8 cellular contexts compared by ENCODE assay signal in genomic region chr9:35071814-35072460, GRCh38. TPM values are rescaled to one million over a fixed set of nuclear protein-coding genes. Genes with fewer than 3 reads are reported as not detected.
DNase-seq lines count a peak whose midpoint lies in the region; ATAC-seq and TF ChIP-seq lines count a peak whose summit lies in the region.

No MANE protein-coding gene starts in this region.

- peak overlapping the region; percentile 78 to 93 (median 84) for H3K4me3 Mint-ChIP-seq in immature natural killer cell

- H3K27ac Mint-ChIP-seq in immature natural killer cell: peak overlapping the region; percentile 93 to 99 (median 96)

- H3K27me3 Mint-ChIP-seq in immature natural killer cell (ENCODE audit: low read depth in 3 of 3): peaks cover 7 to 13% (median 10%) of the 10 kb centered on the region in 3 donors

- H3K4me1 ChIP-seq in breast epithelium: peaks cover 8 to 12% of the 10 kb centered on the region in 2 donors

- peaks cover 52 to 60% of the 10 kb centered on the region in 2 donors for H3K4me1 Mint-ChIP-seq in immature natural killer cell

- intact Hi-C loops in breast epithelium (cut with DNase I; ENCODE audit: low total_unique reads): loop anchor here (2.0 kb wide), 1 partner anchor 25 kb away; the partner anchor contains the start of gene PIGO

- ATAC-seq in GM18505 (IDR thresholded peaks at IDR 0.05; ENCODE audit: unreplicated experiment): peak; percentile 56
- peak; percentile 65 for ATAC-seq in HG02970 (IDR thresholded peaks at IDR 0.05; ENCODE audit: low FRiP score, unreplicated experiment)

- no peaks in the 10 kb centered on the region for H3K9me3 ChIP-seq in breast epithelium

- H3K27ac ChIP-seq in VCaP: peak overlapping the region; percentile 100
- peak overlapping the region; percentile 100 for H3K27ac ChIP-seq in breast epithelium

- peak; percentile 66 for DNase-seq in 8988T
- peak; percentile 57 for DNase-seq in NCI-H2029 treated with DMSO at 0.1 percent for 48 hours (lab: John Stamatoyannopoulos, UW)
- DNase-seq in breast epithelium (ENCODE audit: low spot score in 2 of 2): peak; percentile 76 to 78
- DNase-seq in immature natural killer cell: peak; percentile 84
- peak; percentile 36 for DNase-seq in smooth muscle cell of the brain vasculature (ENCODE audit: low read depth, low spot score)

- TF ChIP-seq POLR2A in GM18505 (IDR thresholded peaks at IDR 0.05; ENCODE audit: borderline replicate concordance, extremely low read depth, insufficient read depth, insufficient read length) (peak; percentile 74), breast epithelium (IDR thresholded peaks at IDR 0.05) (no peak)

- TF ChIP-seq CTCF in VCaP (conservative IDR thresholded peaks at IDR 0.05) (peak; percentile 56), breast epithelium (IDR thresholded peaks at IDR 0.05) (peak in 1 of 3 donors; percentile 34)

- H3K9me3 Mint-ChIP-seq in immature natural killer cell: no peaks in the 10 kb centered on the region

- peak overlapping the region; percentile 97 to 98 (median 98) for H3K4me3 ChIP-seq in breast epithelium

- peaks cover under 1 to 16% (median 7%) of the 10 kb centered on the region in 3 donors for H3K36me3 Mint-ChIP-seq in immature natural killer cell

- no peaks in the 10 kb centered on the region for H3K27me3 ChIP-seq in breast epithelium

- H3K36me3 ChIP-seq in breast epithelium: no peaks in the 10 kb centered on the region

RNA-seq across cellular contexts. Expression of gene VCP, which starts 0.5 kb away (rescaled TPM):
- total RNA-seq in breast epithelium: 100 to 1,000 TPM; 150 to 173 (median 168) TPM
- 100 to 1,000 TPM; 173 to 252 (median 248) TPM for polyA plus RNA-seq in immature natural killer cell

RNA-seq across cellular contexts. Expression of gene FANCG, which starts 7.8 kb away (rescaled TPM):
- 10 to 100 TPM; 10.7 to 15.2 (median 13.4) TPM for total RNA-seq in breast epithelium
- 10 to 100 TPM in 2 of 3 donors, 1 to 10 TPM in 1; 9.5 to 15.0 (median 10.6) TPM for polyA plus RNA-seq in immature natural killer cell

RNA-seq across cellular contexts. Expression of gene PIGO, which starts 24.5 kb away (rescaled TPM):
- 10 to 100 TPM; 15.4 to 24.9 (median 18.0) TPM for total RNA-seq in breast epithelium
- 10 to 100 TPM; 23.6 to 38.9 (median 27.8) TPM for polyA plus RNA-seq in immature natural killer cell

RNA-seq across cellular contexts. Expression of gene STOML2, which starts 31.0 kb away (rescaled TPM):
- total RNA-seq in breast epithelium: 100 to 1,000 TPM in 2 of 3 donors, 10 to 100 TPM in 1; 89.4 to 115 (median 101) TPM
- 100 to 1,000 TPM in 2 of 3 donors, 10 to 100 TPM in 1; 79.7 to 155 (median 116) TPM for polyA plus RNA-seq in immature natural killer cell

RNA-seq across cellular contexts. Expression of gene ATOSB, which starts 43.7 kb away (rescaled TPM):
- 10 to 100 TPM in 1 of 3 donors, 1 to 10 TPM in 2; 7.8 to 21.1 (median 8.8) TPM for total RNA-seq in breast epithelium
- polyA plus RNA-seq in immature natural killer cell: 10 to 100 TPM in 1 of 3 donors, 1 to 10 TPM in 2; 3.3 to 15.6 (median 5.3) TPM

Comparison
In these comparisons a context has a peak if more than half of its experiments do, and no peak if none do; other contexts are left out.
1. Peak in every context shown above with its lines: DNase-seq, ATAC-seq, H3K4me3 ChIP-seq and H3K27ac ChIP-seq.